ENCODE assay signal across 1 cellular context in genomic region chr6:83847179-83847578, GRCh38.
TF ChIP-seq lines count a peak whose summit lies in the region.

No MANE protein-coding gene starts in this region.

TF ChIP-seq in HEK293T, 16 proteins besides CTCF, POLR2A, EP300 and RAD21 (continued from another document):
- TF ChIP-seq SUZ12 (IDR thresholded peaks at IDR 0.05) (no peak), FOXK2 (IDR thresholded peaks at IDR 0.05) (no peak), PKNOX1 (IDR thresholded peaks at IDR 0.05) (no peak), BHLHE40 (IDR thresholded peaks at IDR 0.05; ENCODE audit: borderline replicate concordance) (no peak), LEF1 (IDR thresholded peaks at IDR 0.05; ENCODE audit: borderline replicate concordance) (no peak), ARNT (IDR thresholded peaks at IDR 0.05) (no peak), TARDBP (IDR thresholded peaks at IDR 0.05) (no peak), NFRKB (IDR thresholded peaks at IDR 0.05) (no peak)
TF ChIP-seq in HEK293T: peak in this region for 0.
